ENCODE assay signal across 9 cellular contexts in the genomic region with DNA sequence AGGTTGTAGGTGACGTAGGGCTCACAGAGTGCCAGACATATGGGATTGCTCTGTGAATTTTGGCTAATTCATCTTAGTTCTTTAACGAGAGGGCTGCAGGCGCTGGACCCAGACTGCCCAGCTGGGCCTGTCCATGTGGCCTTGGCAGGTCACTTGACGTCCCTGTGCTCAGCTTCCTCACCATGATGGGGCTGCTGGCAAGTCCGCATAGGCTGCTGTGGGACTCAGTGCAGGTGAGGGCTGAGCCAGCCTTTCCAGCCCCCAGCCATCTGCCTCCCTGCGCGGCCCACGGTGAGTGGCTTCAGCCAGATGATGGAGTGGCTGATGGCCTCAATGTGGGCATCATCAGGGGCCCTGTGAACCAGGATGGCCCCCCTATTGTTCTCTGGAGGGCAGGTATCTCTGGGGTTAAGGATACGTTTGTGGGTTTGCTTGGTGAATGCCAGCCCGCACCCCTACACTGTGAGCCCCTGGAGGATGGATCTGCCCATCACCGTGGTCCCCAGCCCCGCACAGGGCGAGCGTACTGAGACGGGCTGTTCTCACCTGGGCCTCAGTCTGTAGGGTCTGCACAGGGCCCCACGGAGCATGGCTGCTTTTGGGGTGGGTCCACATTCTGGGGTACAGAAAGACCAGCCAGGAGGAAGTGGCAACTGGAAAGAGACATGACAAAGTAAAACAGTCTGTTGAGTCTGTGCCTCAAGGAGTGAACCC. TPM values are rescaled to one million over a fixed set of nuclear protein-coding genes. Genes with fewer than 3 reads are reported as not detected.
DNase-seq lines count a peak whose midpoint lies in the region; ATAC-seq and TF ChIP-seq lines count a peak whose summit lies in the region.
"Had no signal": no experiment of that assay in that cellular context is flagged by ENCODE, and none has a peak within 500 bp of the region (broad histone marks: within the 10 kb centered on the region; RNA-seq: fewer than 3 reads in every experiment).

No MANE protein-coding gene starts in this region.

- peaks cover 10% of the 10 kb centered on the region for H3K9me3 Mint-ChIP-seq in activated T-cell treated with anti-CD3 and anti-CD28 coated beads, Interleukin-2, amount 50 U/mL, for 4 hours
- H3K9me3 Mint-ChIP-seq in glutamatergic neuron (ENCODE audit: unreplicated experiment) = peaks cover 5% of the 10 kb centered on the region

- H3K4me3 ChIP-seq in HL-60 (replicated peaks; ENCODE audit: insufficient read depth, low read length) (no peak overlapping the region), spleen (peak overlapping the region in 1 of 8 donors; percentile 99)

- H3K27me3 Mint-ChIP-seq in activated T-cell treated with anti-CD3 and anti-CD28 coated beads, Interleukin-2, amount 50 U/mL, for 4 hours (ENCODE audit: low read depth) = no peaks in the 10 kb centered on the region
- no peaks in the 10 kb centered on the region for H3K27me3 Mint-ChIP-seq in glutamatergic neuron (ENCODE audit: unreplicated experiment)

- peaks cover 15% of the 10 kb centered on the region for H3K36me3 Mint-ChIP-seq in activated T-cell treated with anti-CD3 and anti-CD28 coated beads, Interleukin-2, amount 50 U/mL, for 4 hours (ENCODE audit: insufficient read depth)
- peaks cover 20% of the 10 kb centered on the region for H3K36me3 Mint-ChIP-seq in glutamatergic neuron (ENCODE audit: unreplicated experiment)

- H3K4me1 ChIP-seq in spleen = peaks cover 37 to 71% (median 53%) of the 10 kb centered on the region in 6 donors

- peak overlapping the region; percentile 39 for H3K4me3 Mint-ChIP-seq in activated T-cell treated with anti-CD3 and anti-CD28 coated beads, Interleukin-2, amount 50 U/mL, for 4 hours
- H3K4me3 Mint-ChIP-seq in glutamatergic neuron (ENCODE audit: unreplicated experiment) = no peak overlapping the region

- in situ Hi-C loops in GM13976 (cut with MboI; ENCODE audit: low sequenced_read_pairs, unreplicated experiment) = no loop called here

- peaks cover 0 to 14% (median 10%) of the 10 kb centered on the region in 8 donors for H3K9me3 ChIP-seq in spleen

- no peak for ATAC-seq in activated T-cell treated with anti-CD3 and anti-CD28 coated beads, Interleukin-2, amount 50 U/mL, for 4 hours
- no peak for ATAC-seq in GM21423 (IDR thresholded peaks at IDR 0.05; ENCODE audit: unreplicated experiment)

- DNase-seq in HL-60 (ENCODE audit: low read depth in 1 of 2, low spot score in 1 of 2) (no peak), glutamatergic neuron (peak; percentile 13), spleen (peak; percentile 80), GM13976 (ENCODE audit: low spot score) (no peak), NCI-H526 (lab: John Stamatoyannopoulos, UW) (no peak)
- DNase-seq in activated T-cell treated with anti-CD3 and anti-CD28 coated beads, Interleukin-2, amount 50 U/mL, for 4 hours = no peak
- DNase-seq: NCI-H345 had no signal

- intact Hi-C loops in spleen (cut with DNase I; ENCODE audit: low total_unique reads) = loop anchor here (10.0 kb wide), 1 partner anchor 95 kb away; no protein-coding TSS in a partner anchor

- H3K27ac Mint-ChIP-seq in glutamatergic neuron (ENCODE audit: unreplicated experiment) = no peak overlapping the region

- no peak for TF ChIP-seq POLR2A in spleen (IDR thresholded peaks at IDR 0.05)

- no peaks in the 10 kb centered on the region for H3K27me3 ChIP-seq in HL-60 (ENCODE audit: insufficient read depth, poor library complexity, severe bottlenecking)
- H3K27me3 ChIP-seq in spleen (replicated peaks in 1 of 7) = no peaks in the 10 kb centered on the region
- H3K27me3 ChIP-seq: foreskin keratinocyte had no signal

- peaks cover 68% of the 10 kb centered on the region for H3K4me1 Mint-ChIP-seq in activated T-cell treated with anti-CD3 and anti-CD28 coated beads, Interleukin-2, amount 50 U/mL, for 4 hours (ENCODE audit: low read depth)
- peaks cover 5% of the 10 kb centered on the region for H3K4me1 Mint-ChIP-seq in glutamatergic neuron (ENCODE audit: low read depth, unreplicated experiment)

- peaks cover 0 to 11% (median 0%) of the 10 kb centered on the region in 6 donors for H3K36me3 ChIP-seq in spleen

- no peak for TF ChIP-seq CTCF in HL-60 (IDR thresholded peaks at IDR 0.05; ENCODE audit: insufficient read depth, low read length)
- no peak for TF ChIP-seq CTCF in glutamatergic neuron (IDR thresholded peaks at IDR 0.05; ENCODE audit: partially characterized antibody, unreplicated experiment)
- no peak for TF ChIP-seq CTCF in spleen (IDR thresholded peaks at IDR 0.05 in 8 of 11, conservative IDR thresholded peaks at IDR 0.05 in 3 of 11)
- no peak for TF ChIP-seq CTCF in GM13976 (IDR thresholded peaks at IDR 0.05; ENCODE audit: borderline replicate concordance, control extremely low read depth, extremely low read depth, insufficient read depth, missing control alignments)

- peak overlapping the region; percentile 51 for H3K27ac ChIP-seq in HL-60 (replicated peaks)
- H3K27ac ChIP-seq in spleen = peak overlapping the region; percentile 63 to 99 (median 96)
- H3K27ac ChIP-seq: foreskin keratinocyte had no signal

- 71 to 84% (median 78%) methylated on average over 9 to 16 of the region's 16 CpGs for WGBS in spleen, 5 donors

RNA-seq across cellular contexts. Expression of a gene that starts 3.7 kb away (rescaled TPM):
- total RNA-seq in activated T-cell treated with anti-CD3 and anti-CD28 coated beads, Interleukin-2, amount 50 U/mL, for 4 hours = 10 to 100 TPM; 25.5 to 33.8 (median 28.4) TPM
- total RNA-seq in glutamatergic neuron (ENCODE audit: unreplicated experiment) (55.8 TPM), spleen (10 to 100 TPM; 32.8 to 78.8 (median 44.6) TPM)
- polyA plus RNA-seq in spleen = 10 to 100 TPM; 21.7 to 38.9 (median 23.0) TPM

RNA-seq across cellular contexts. Expression of a gene that starts 34.3 kb away (rescaled TPM):
- total RNA-seq in activated T-cell treated with anti-CD3 and anti-CD28 coated beads, Interleukin-2, amount 50 U/mL, for 4 hours = 10 to 100 TPM; 48.6 to 69.8 (median 50.1) TPM
- total RNA-seq in glutamatergic neuron (ENCODE audit: unreplicated experiment) (29.4 TPM), spleen (100 to 1,000 TPM in 6 of 7 donors, 10 to 100 TPM in 1; 75.0 to 142 (median 113) TPM)
- 10 to 100 TPM; 26.5 to 68.9 (median 50.4) TPM for polyA plus RNA-seq in spleen

RNA-seq across cellular contexts. Expression of a gene that starts 41.2 kb away (rescaled TPM):
- 1 to 10 TPM; 7.7 to 9.5 (median 9.4) TPM for total RNA-seq in activated T-cell treated with anti-CD3 and anti-CD28 coated beads, Interleukin-2, amount 50 U/mL, for 4 hours
- not detected for total RNA-seq in glutamatergic neuron (ENCODE audit: unreplicated experiment)
- 10 to 100 TPM; 27.6 to 54.8 (median 35.8) TPM for total RNA-seq in spleen
- polyA plus RNA-seq in spleen = 10 to 100 TPM; 50.4 to 68.8 (median 57.4) TPM

Comparison
In these comparisons a context has a peak if more than half of its experiments do, and no peak if none do; other contexts are left out.
1. DNase-seq: peak in glutamatergic neuron (single experiment) and spleen (single experiment); none in HL-60 (0 of 2), activated T-cell treated with anti-CD3 and anti-CD28 coated beads, Interleukin-2, amount 50 U/mL, for 4 hours (single experiment), GM13976 (single experiment) and NCI-H526 (0 of 2).